ENCODE assay signal across 8 cellular contexts in genomic region chr10:114525368-114525949, GRCh38.
DNase-seq lines count a peak whose midpoint lies in the region; ATAC-seq and TF ChIP-seq lines count a peak whose summit lies in the region.

No MANE protein-coding gene starts in this region.

- DNase-seq in DMS79 (lab: John Stamatoyannopoulos, UW) (peak; percentile 76), NCI-H460 (ENCODE audit: extremely low read depth, low read depth) (peak; percentile 59), neural crest cell (ENCODE audit: low read depth, low spot score) (no peak), GM19240 (ENCODE audit: insufficient read length, low spot score) (no peak)
- no peak for DNase-seq in effector memory CD8-positive, alpha-beta T cell

- peak overlapping the region; percentile 99 for H3K27ac Mint-ChIP-seq in effector memory CD8-positive, alpha-beta T cell
- no peak overlapping the region for H3K27ac Mint-ChIP-seq in neural crest cell (ENCODE audit: unreplicated experiment)

- ATAC-seq in effector memory CD8-positive, alpha-beta T cell (replicated peaks), result no peak
- ATAC-seq in HG02678 (IDR thresholded peaks at IDR 0.05; ENCODE audit: unreplicated experiment) (no peak), GM19035 (IDR thresholded peaks at IDR 0.05; ENCODE audit: unreplicated experiment) (no peak), HG03442 (IDR thresholded peaks at IDR 0.05; ENCODE audit: unreplicated experiment) (no peak)

- H3K36me3 Mint-ChIP-seq in effector memory CD8-positive, alpha-beta T cell (ENCODE audit: insufficient read depth), result peaks cover 25% of the 10 kb centered on the region
- H3K36me3 Mint-ChIP-seq in neural crest cell (ENCODE audit: low read depth), result no peaks in the 10 kb centered on the region

- no peak for TF ChIP-seq CTCF in neural crest cell (conservative IDR thresholded peaks at IDR 0.05)

- no peaks in the 10 kb centered on the region for H3K9me3 Mint-ChIP-seq in effector memory CD8-positive, alpha-beta T cell
- no peaks in the 10 kb centered on the region for H3K9me3 Mint-ChIP-seq in neural crest cell

- no peaks in the 10 kb centered on the region for H3K27me3 Mint-ChIP-seq in effector memory CD8-positive, alpha-beta T cell
- H3K27me3 Mint-ChIP-seq in neural crest cell (ENCODE audit: low read depth), result peaks cover 2% of the 10 kb centered on the region

- H3K4me3 Mint-ChIP-seq in effector memory CD8-positive, alpha-beta T cell, result peak overlapping the region; percentile 91 to 96
- peak overlapping the region; percentile 93 for H3K4me3 Mint-ChIP-seq in neural crest cell

- peaks cover 52 to 62% of the 10 kb centered on the region in 2 donors for H3K4me1 Mint-ChIP-seq in effector memory CD8-positive, alpha-beta T cell (ENCODE audit: low read depth in 2 of 2)
- H3K4me1 Mint-ChIP-seq in neural crest cell, result peaks cover 43% of the 10 kb centered on the region

Comparison
In these comparisons a context has a peak if more than half of its experiments do, and no peak if none do; other contexts are left out.
1. DNase-seq: peak in DMS79 (single experiment) and NCI-H460 (single experiment); none in effector memory CD8-positive, alpha-beta T cell (0 of 3), neural crest cell (single experiment) and GM19240 (single experiment).